ENCODE assay signal across 1 cellular context in the genomic region with DNA sequence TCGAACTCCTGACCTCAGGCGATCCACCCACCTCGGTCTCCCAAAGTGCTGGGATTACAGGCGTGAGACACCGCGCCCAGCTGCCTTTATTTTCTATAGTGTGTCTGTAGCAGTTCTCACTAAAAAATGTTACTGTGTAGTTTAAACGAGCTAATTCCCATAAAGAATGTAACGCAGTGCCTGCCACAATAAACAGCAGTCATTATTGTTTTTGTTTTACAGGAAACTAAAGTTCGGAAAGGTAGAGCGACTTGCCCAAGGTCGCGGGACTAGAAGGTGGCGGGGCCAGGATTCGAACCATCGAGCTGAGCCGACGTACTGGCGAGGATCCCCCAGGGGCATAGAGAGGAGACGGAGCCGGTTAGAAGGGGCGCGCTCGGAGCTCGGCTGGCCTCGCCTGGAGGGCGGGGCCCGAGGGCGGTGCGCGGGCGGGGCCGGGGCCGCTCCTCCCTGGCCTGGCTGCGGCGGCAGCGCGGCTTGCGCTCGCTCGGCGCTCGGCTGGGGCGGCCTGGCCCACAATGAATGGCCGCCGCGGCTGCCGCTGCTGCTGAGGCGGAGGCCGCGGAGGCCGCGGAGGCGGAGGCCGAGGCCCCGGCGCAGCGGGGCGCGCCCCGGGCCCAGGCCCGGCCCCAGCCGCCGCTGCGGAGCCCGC.
TF ChIP-seq lines count a peak whose summit lies in the region.

A gene (plus strand): TSS at position 493 of the 652 bp plus-strand sequence. CDS start 16,944 bp downstream, outside the sequence.

TF ChIP-seq in GM12878, 131 proteins besides CTCF, POLR2A, EP300 and RAD21 (continued from another document):
- TF ChIP-seq, protein P1, sequence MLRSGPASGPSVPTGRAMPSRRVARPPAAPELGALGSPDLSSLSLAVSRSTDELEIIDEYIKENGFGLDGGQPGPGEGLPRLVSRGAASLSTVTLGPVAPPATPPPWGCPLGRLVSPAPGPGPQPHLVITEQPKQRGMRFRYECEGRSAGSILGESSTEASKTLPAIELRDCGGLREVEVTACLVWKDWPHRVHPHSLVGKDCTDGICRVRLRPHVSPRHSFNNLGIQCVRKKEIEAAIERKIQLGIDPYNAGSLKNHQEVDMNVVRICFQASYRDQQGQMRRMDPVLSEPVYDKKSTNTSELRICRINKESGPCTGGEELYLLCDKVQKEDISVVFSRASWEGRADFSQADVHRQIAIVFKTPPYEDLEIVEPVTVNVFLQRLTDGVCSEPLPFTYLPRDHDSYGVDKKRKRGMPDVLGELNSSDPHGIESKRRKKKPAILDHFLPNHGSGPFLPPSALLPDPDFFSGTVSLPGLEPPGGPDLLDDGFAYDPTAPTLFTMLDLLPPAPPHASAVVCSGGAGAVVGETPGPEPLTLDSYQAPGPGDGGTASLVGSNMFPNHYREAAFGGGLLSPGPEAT (IDR thresholded peaks at IDR 0.05; ENCODE audit: low read depth) = peak; percentile 57; the same call in 1 of the 2 replicates
- TF ChIP-seq, protein P2, sequence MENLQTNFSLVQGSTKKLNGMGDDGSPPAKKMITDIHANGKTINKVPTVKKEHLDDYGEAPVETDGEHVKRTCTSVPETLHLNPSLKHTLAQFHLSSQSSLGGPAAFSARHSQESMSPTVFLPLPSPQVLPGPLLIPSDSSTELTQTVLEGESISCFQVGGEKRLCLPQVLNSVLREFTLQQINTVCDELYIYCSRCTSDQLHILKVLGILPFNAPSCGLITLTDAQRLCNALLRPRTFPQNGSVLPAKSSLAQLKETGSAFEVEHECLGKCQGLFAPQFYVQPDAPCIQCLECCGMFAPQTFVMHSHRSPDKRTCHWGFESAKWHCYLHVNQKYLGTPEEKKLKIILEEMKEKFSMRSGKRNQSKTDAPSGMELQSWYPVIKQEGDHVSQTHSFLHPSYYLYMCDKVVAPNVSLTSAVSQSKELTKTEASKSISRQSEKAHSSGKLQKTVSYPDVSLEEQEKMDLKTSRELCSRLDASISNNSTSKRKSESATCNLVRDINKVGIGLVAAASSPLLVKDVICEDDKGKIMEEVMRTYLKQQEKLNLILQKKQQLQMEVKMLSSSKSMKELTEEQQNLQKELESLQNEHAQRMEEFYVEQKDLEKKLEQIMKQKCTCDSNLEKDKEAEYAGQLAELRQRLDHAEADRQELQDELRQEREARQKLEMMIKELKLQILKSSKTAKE (IDR thresholded peaks at IDR 0.05; ENCODE audit: low read depth, poor library complexity, severe bottlenecking) = no peak
- TF ChIP-seq ATF7 (IDR thresholded peaks at IDR 0.05; ENCODE audit: low read depth) = no peak
- TF ChIP-seq, protein P3, sequence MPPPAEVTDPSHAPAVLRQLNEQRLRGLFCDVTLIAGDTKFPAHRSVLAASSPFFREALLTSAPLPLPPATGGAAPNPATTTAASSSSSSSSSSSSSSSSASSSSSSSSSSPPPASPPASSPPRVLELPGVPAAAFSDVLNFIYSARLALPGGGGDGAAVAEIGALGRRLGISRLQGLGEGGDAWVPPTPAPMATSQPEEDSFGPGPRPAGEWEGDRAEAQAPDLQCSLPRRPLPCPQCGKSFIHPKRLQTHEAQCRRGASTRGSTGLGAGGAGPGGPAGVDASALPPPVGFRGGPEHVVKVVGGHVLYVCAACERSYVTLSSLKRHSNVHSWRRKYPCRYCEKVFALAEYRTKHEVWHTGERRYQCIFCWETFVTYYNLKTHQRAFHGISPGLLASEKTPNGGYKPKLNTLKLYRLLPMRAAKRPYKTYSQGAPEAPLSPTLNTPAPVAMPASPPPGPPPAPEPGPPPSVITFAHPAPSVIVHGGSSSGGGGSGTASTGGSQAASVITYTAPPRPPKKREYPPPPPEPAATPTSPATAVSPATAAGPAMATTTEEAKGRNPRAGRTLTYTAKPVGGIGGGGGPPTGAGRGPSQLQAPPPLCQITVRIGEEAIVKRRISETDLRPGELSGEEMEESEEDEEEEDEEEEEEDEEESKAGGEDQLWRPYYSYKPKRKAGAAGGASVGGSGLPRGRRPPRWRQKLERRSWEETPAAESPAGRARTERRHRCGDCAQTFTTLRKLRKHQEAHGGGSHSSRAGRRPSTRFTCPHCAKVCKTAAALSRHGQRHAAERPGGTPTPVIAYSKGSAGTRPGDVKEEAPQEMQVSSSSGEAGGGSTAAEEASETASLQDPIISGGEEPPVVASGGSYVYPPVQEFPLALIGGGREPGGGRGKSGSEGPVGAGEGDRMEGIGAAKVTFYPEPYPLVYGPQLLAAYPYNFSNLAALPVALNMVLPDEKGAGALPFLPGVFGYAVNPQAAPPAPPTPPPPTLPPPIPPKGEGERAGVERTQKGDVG (CRISPR knock-in tag; IDR thresholded peaks at IDR 0.05) = no peak
- TF ChIP-seq WRNIP1 (IDR thresholded peaks at IDR 0.05; ENCODE audit: borderline replicate concordance, low read depth, low read length) = no peak
- no peak for TF ChIP-seq RBBP5 (conservative IDR thresholded peaks at IDR 0.05)
- no peak for TF ChIP-seq ASH2L (IDR thresholded peaks at IDR 0.05; ENCODE audit: borderline replicate concordance, low read depth)
- no peak for TF ChIP-seq POU2F2 (IDR thresholded peaks at IDR 0.05; ENCODE audit: borderline replicate concordance, low read depth, low read length)
- TF ChIP-seq NR2C2 (IDR thresholded peaks at IDR 0.05; ENCODE audit: borderline replicate concordance, control insufficient read depth, insufficient read length, low read depth) = peak; percentile 60
- TF ChIP-seq POLR2AphosphoS2 (IDR thresholded peaks at IDR 0.05; ENCODE audit: low read depth, low read length) = no peak
- no peak for TF ChIP-seq FOXK2 (IDR thresholded peaks at IDR 0.05)
- TF ChIP-seq NR2F1 (conservative IDR thresholded peaks at IDR 0.05) = 0 out of 2 replicates have a peak, but pooled peaks have one; percentile 37
- TF ChIP-seq, protein P4, sequence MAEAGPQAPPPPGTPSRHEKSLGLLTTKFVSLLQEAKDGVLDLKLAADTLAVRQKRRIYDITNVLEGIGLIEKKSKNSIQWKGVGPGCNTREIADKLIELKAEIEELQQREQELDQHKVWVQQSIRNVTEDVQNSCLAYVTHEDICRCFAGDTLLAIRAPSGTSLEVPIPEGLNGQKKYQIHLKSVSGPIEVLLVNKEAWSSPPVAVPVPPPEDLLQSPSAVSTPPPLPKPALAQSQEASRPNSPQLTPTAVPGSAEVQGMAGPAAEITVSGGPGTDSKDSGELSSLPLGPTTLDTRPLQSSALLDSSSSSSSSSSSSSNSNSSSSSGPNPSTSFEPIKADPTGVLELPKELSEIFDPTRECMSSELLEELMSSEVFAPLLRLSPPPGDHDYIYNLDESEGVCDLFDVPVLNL (IDR thresholded peaks at IDR 0.05; ENCODE audit: low read depth, low read length) = no peak
- no peak for TF ChIP-seq CHD2 (IDR thresholded peaks at IDR 0.05; ENCODE audit: borderline replicate concordance, low read depth, low read length)
- TF ChIP-seq BRCA1 (IDR thresholded peaks at IDR 0.05; ENCODE audit: low read depth, low read length) = no peak
- TF ChIP-seq, protein P5, sequence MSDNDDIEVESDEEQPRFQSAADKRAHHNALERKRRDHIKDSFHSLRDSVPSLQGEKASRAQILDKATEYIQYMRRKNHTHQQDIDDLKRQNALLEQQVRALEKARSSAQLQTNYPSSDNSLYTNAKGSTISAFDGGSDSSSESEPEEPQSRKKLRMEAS (IDR thresholded peaks at IDR 0.05; ENCODE audit: low read depth, low read length) = no peak
- TF ChIP-seq ZNF207 (IDR thresholded peaks at IDR 0.05; ENCODE audit: borderline replicate concordance) = peak; percentile 68; the same call in 1 of the 2 replicates
- peak; percentile 41 for TF ChIP-seq SIX5 (IDR thresholded peaks at IDR 0.05; ENCODE audit: low read depth, low read length, severe bottlenecking)
- peak; percentile 61 for TF ChIP-seq CREM (IDR thresholded peaks at IDR 0.05; ENCODE audit: low read depth)
